ENCODE assay signal across 8 cellular contexts in genomic region chr5:79611046-79611829, GRCh38. TPM values are rescaled to one million over a fixed set of nuclear protein-coding genes. Genes with fewer than 3 reads are reported as not detected.
DNase-seq lines count a peak whose midpoint lies in the region; ATAC-seq, FAIRE-seq and TF ChIP-seq lines count a peak whose summit lies in the region.

No MANE protein-coding gene starts in this region.

- H3K27ac Mint-ChIP-seq in CD8-positive, alpha-beta T cell, result peak overlapping the region; percentile 35

- TF ChIP-seq POLR2A in Peyer's patch (IDR thresholded peaks at IDR 0.05), result no peak
- no peak for TF ChIP-seq POLR2A in esophagus squamous epithelium (IDR thresholded peaks at IDR 0.05)

- no peaks in the 10 kb centered on the region for H3K27me3 ChIP-seq in CD8-positive, alpha-beta T cell (ENCODE audit: insufficient read depth, low read length)
- H3K27me3 ChIP-seq in Peyer's patch, result no peaks in the 10 kb centered on the region
- H3K27me3 ChIP-seq in esophagus squamous epithelium, result no peaks in the 10 kb centered on the region
- H3K27me3 ChIP-seq in pancreas, result no peaks in the 10 kb centered on the region

- no peak overlapping the region for H3K27ac ChIP-seq in CD8-positive, alpha-beta T cell (ENCODE audit: low read depth, low read length)
- H3K27ac ChIP-seq in Peyer's patch, result peak overlapping the region; percentile 71 to 88 (median 87)
- peak overlapping the region; percentile 91 to 92 (median 91) for H3K27ac ChIP-seq in esophagus squamous epithelium
- peak overlapping the region; percentile 50 to 80 (median 72) for H3K27ac ChIP-seq in pancreas
- no peak overlapping the region for H3K27ac ChIP-seq in caudate nucleus (ENCODE audit: low read depth, low read length)

- H3K4me1 Mint-ChIP-seq in CD8-positive, alpha-beta T cell (ENCODE audit: low read depth), result peaks cover 30% of the 10 kb centered on the region

- no peak for ATAC-seq in CD8-positive, alpha-beta T cell
- no peak for ATAC-seq in pancreas

- peaks cover 33% of the 10 kb centered on the region for H3K36me3 Mint-ChIP-seq in CD8-positive, alpha-beta T cell

- no peak for DNase-seq in CD8-positive, alpha-beta T cell
- no peak for DNase-seq in Peyer's patch
- DNase-seq in esophagus squamous epithelium (lab: John Stamatoyannopoulos, UW), result no peak
- DNase-seq in pancreas, result no peak
- DNase-seq in 8988T, result no peak
- DNase-seq in caudate nucleus (lab: John Stamatoyannopoulos, UW), result no peak
- no peak for DNase-seq in GOT3 (lab: John Stamatoyannopoulos, UW)
- DNase-seq in NCI-H510A (lab: John Stamatoyannopoulos, UW), result no peak

- no peak for FAIRE-seq in pancreas (lab: Jason Lieb, UNC)

- no peaks in the 10 kb centered on the region for H3K9me3 ChIP-seq in CD8-positive, alpha-beta T cell (ENCODE audit: low read length)
- no peaks in the 10 kb centered on the region for H3K9me3 ChIP-seq in Peyer's patch
- no peaks in the 10 kb centered on the region for H3K9me3 ChIP-seq in esophagus squamous epithelium
- no peaks in the 10 kb centered on the region for H3K9me3 ChIP-seq in pancreas

- TF ChIP-seq CTCF in CD8-positive, alpha-beta T cell (IDR thresholded peaks at IDR 0.05), result no peak
- TF ChIP-seq CTCF in Peyer's patch (IDR thresholded peaks at IDR 0.05) (no peak), esophagus squamous epithelium (IDR thresholded peaks at IDR 0.05) (no peak), pancreas (IDR thresholded peaks at IDR 0.05) (no peak)

- H3K27me3 Mint-ChIP-seq in CD8-positive, alpha-beta T cell (ENCODE audit: low read depth), result peaks cover 12% of the 10 kb centered on the region

- H3K9me3 Mint-ChIP-seq in CD8-positive, alpha-beta T cell, result no peaks in the 10 kb centered on the region

- POLR2A ChIA-PET in CD8-positive, alpha-beta T cell (lab: Charles Lee), result interaction anchor here (0.8 to 1.5 kb wide), 2 partner anchors 7 to 105 kb away, joined by 3 to 4 read pairs; no protein-coding TSS in a partner anchor

- no peaks in the 10 kb centered on the region for H3K36me3 ChIP-seq in CD8-positive, alpha-beta T cell (ENCODE audit: insufficient read depth, low read length)
- H3K36me3 ChIP-seq in Peyer's patch, result peaks cover 0 to 6% (median 0%) of the 10 kb centered on the region in 3 donors
- peaks cover 0 to 13% (median 0%) of the 10 kb centered on the region in 3 donors for H3K36me3 ChIP-seq in esophagus squamous epithelium
- no peaks in the 10 kb centered on the region for H3K36me3 ChIP-seq in pancreas

- intact Hi-C loops in CD8-positive, alpha-beta T cell (cut with DNase I, micrococcal nuclease), result loop anchor here (5.0 to 10.0 kb wide), 9 partner anchors 374 to 1834 kb away; partner anchors contain the start of genes DHFR (in 2 of the 2), JMY (in 2 of the 2), MSH3 (in 2 of the 2) and AP3B1 (in 1 of the 2)
- intact Hi-C loops in esophagus squamous epithelium (cut with DNase I), result no loop called here
- intact Hi-C loops in pancreas (cut with DNase I), result no loop called here

- H3K4me3 ChIP-seq in CD8-positive, alpha-beta T cell (ENCODE audit: low read depth, low read length), result peak overlapping the region; percentile 82
- H3K4me3 ChIP-seq in Peyer's patch, result peak overlapping the region; percentile 66 to 96 (median 88)
- peak overlapping the region; percentile 21 to 82 (median 72) for H3K4me3 ChIP-seq in esophagus squamous epithelium
- peak overlapping the region in 3 of 4 donors; percentile 34 to 82 (median 50) for H3K4me3 ChIP-seq in pancreas

- peaks cover 26% of the 10 kb centered on the region for H3K4me1 ChIP-seq in CD8-positive, alpha-beta T cell (ENCODE audit: insufficient read depth, low read length)
- peaks cover 0 to 16% (median 3%) of the 10 kb centered on the region in 4 donors for H3K4me1 ChIP-seq in Peyer's patch
- H3K4me1 ChIP-seq in esophagus squamous epithelium, result peaks cover 7 to 34% (median 12%) of the 10 kb centered on the region in 3 donors
- H3K4me1 ChIP-seq in pancreas, result peaks cover 0 to 19% (median 9%) of the 10 kb centered on the region in 3 donors

- CTCF ChIA-PET in CD8-positive, alpha-beta T cell (lab: Charles Lee), result no interaction called here

- peak overlapping the region; percentile 96 for H3K4me3 Mint-ChIP-seq in CD8-positive, alpha-beta T cell

- 74 to 80% methylated on average over 10 to 13 of the region's 14 CpGs for WGBS in esophagus squamous epithelium, 2 donors
- 57 to 67% methylated on average over 14 of the region's 14 CpGs for WGBS in pancreas, 2 donors

RNA-seq across cellular contexts. Expression of gene TENT2, which starts 1.0 kb away (rescaled TPM):
- total RNA-seq in CD8-positive, alpha-beta T cell, result 100 to 1,000 TPM; 139 to 145 TPM
- total RNA-seq in Peyer's patch (10 to 100 TPM; 66.0 to 92.5 (median 87.8) TPM), esophagus squamous epithelium (10 to 100 TPM; 31.5 to 56.1 (median 47.1) TPM), pancreas (10 to 100 TPM; 21.5 to 40.7 (median 24.7) TPM)
- polyA plus RNA-seq in pancreas, result 10 to 100 TPM; 14.9 to 23.8 TPM

Comparison
In these comparisons a context has a peak if more than half of its experiments do, and no peak if none do; other contexts are left out.
1. H3K27ac ChIP-seq: peak in Peyer's patch (4 of 4), esophagus squamous epithelium (4 of 4) and pancreas (4 of 4); none in CD8-positive, alpha-beta T cell (single experiment) and caudate nucleus (single experiment).
2. intact Hi-C loops: an anchor here in CD8-positive, alpha-beta T cell (5.0 to 10.0 kb wide); none called in esophagus squamous epithelium and pancreas.
3. Peak in every context shown above with its lines, with median percentiles within 50 percentile points of each other: H3K4me3 ChIP-seq.